In the genomic region with DNA sequence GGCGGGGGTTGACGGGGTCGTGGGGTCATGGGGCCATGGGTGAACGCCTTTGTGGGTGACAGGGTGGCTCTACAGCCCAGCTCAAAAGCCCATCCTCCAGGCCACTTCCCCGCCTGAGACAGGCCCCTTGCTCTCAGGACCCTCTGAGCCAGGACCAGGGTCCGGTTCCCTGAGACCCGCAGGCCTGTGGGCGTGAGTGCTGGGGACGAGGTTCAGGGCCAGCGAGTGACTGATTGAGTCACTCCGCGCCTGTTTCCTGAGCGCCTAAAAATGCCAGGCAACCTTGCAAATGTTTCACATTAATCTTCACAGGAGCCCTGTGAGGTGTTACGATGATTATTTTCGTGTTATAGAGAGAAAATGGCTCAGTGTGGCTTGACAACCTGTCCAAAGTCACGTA, we compare ENCODE assay signal across 8 cellular contexts.
DNase-seq lines count a peak whose midpoint lies in the region; ATAC-seq and TF ChIP-seq lines count a peak whose summit lies in the region.

No MANE protein-coding gene starts in this region.

- no CpG with 5 or more reads among the region's 16 CpGs for whole genome bisulfite sequencing in neuronal stem cell (ENCODE audit: extremely low coverage in 2 of 2, insufficient read length in 2 of 2, insufficient replicate concordance in 1 of 2), 2 donors

- H3F3A ChIP-seq in OCI-LY1 (ENCODE audit: insufficient read depth, low read length): no peaks in the 10 kb centered on the region

- H3K4me1 ChIP-seq in OCI-LY1 (ENCODE audit: insufficient read depth, low read length, severe bottlenecking): peaks cover 15% of the 10 kb centered on the region
- peaks cover 3 to 4% of the 10 kb centered on the region in 2 donors for H3K4me1 ChIP-seq in neuronal stem cell (ENCODE audit: control insufficient read depth in 2 of 2, insufficient read depth in 1 of 2, low read depth in 1 of 2, low read length in 2 of 2)

- H3K4me1 Mint-ChIP-seq in activated T-cell treated with anti-CD3 and anti-CD28 coated beads, Interleukin-2, amount 50 U/mL, for 24 hours (ENCODE audit: low read depth): peaks cover 21% of the 10 kb centered on the region
- H3K4me1 Mint-ChIP-seq in endothelial cell (ENCODE audit: unreplicated experiment): peaks cover 4% of the 10 kb centered on the region

- H2BK15ac ChIP-seq in neuronal stem cell (ENCODE audit: low read length): no peak overlapping the region

- DNase-seq in activated T-cell treated with anti-CD3 and anti-CD28 coated beads, Interleukin-2, amount 50 U/mL, for 24 hours: no peak
- DNase-seq in activated T-cell treated with anti-CD3 and anti-CD28 coated beads, Interleukin-2, amount 50 U/mL, for 1 hour: no peak
- DNase-seq in endothelial cell (ENCODE audit: low spot score) (no peak), neuronal stem cell (ENCODE audit: low spot score) (no peak)

- H4K91ac ChIP-seq in neuronal stem cell (ENCODE audit: low read depth, low read length, poor library complexity): no peak overlapping the region

- no peak overlapping the region; the same call in 1 of the 2 replicates for H2AFZ ChIP-seq in OCI-LY1 (ENCODE audit: low read length)
- peak overlapping the region; percentile 90 for H2AFZ ChIP-seq in neuronal stem cell (ENCODE audit: low read length)

- peak overlapping the region; percentile 95 for H3K27ac Mint-ChIP-seq in activated T-cell treated with anti-CD3 and anti-CD28 coated beads, Interleukin-2, amount 50 U/mL, for 24 hours
- peak overlapping the region; percentile 93 for H3K27ac Mint-ChIP-seq in endothelial cell (ENCODE audit: unreplicated experiment)

- H3K9me3 ChIP-seq in OCI-LY1 (ENCODE audit: low read length): no peaks in the 10 kb centered on the region
- H3K9me3 ChIP-seq in neuronal stem cell (replicated peaks in 1 of 2; ENCODE audit: control insufficient read depth in 2 of 2, insufficient read depth in 1 of 2, low read depth in 1 of 2, low read length in 2 of 2): no peaks in the 10 kb centered on the region

- H3K4ac ChIP-seq in neuronal stem cell (ENCODE audit: low read length): no peak overlapping the region

- no peak overlapping the region for H3K23ac ChIP-seq in neuronal stem cell (ENCODE audit: low read depth, low read length, poor library complexity)

- peaks cover 20% of the 10 kb centered on the region for H3K27me3 Mint-ChIP-seq in activated T-cell treated with anti-CD3 and anti-CD28 coated beads, Interleukin-2, amount 50 U/mL, for 24 hours
- H3K27me3 Mint-ChIP-seq in endothelial cell (ENCODE audit: unreplicated experiment): peaks cover 9% of the 10 kb centered on the region

- TF ChIP-seq CTCF in OCI-LY1 (IDR thresholded peaks at IDR 0.05; ENCODE audit: low read length): no peak
- no peak for TF ChIP-seq CTCF in endothelial cell (IDR thresholded peaks at IDR 0.05; ENCODE audit: unreplicated experiment)

- no peaks in the 10 kb centered on the region for H4K20me1 ChIP-seq in OCI-LY1 (ENCODE audit: insufficient read depth, low read length)

- no peak overlapping the region for H2AK5ac ChIP-seq in neuronal stem cell (ENCODE audit: low read depth, low read length)

- no peak overlapping the region for H2BK120ac ChIP-seq in neuronal stem cell (ENCODE audit: low read depth, low read length)

- peaks cover 40% of the 10 kb centered on the region for H3K36me3 Mint-ChIP-seq in activated T-cell treated with anti-CD3 and anti-CD28 coated beads, Interleukin-2, amount 50 U/mL, for 24 hours (ENCODE audit: low read depth)
- peaks cover 7% of the 10 kb centered on the region for H3K36me3 Mint-ChIP-seq in endothelial cell (ENCODE audit: low read depth, unreplicated experiment)

- peak overlapping the region; percentile 86 for H3K9ac ChIP-seq in OCI-LY1 (ENCODE audit: low read length)
- H3K9ac ChIP-seq in neuronal stem cell (ENCODE audit: low read depth, low read length, poor library complexity): peak overlapping the region; percentile 12

- peak overlapping the region; percentile 7 for H3K18ac ChIP-seq in neuronal stem cell (ENCODE audit: low read length)

- ATAC-seq in HG02678 (IDR thresholded peaks at IDR 0.05; ENCODE audit: unreplicated experiment): no peak
- no peak for ATAC-seq in GM19035 (IDR thresholded peaks at IDR 0.05; ENCODE audit: unreplicated experiment)
- ATAC-seq in HG03135 (IDR thresholded peaks at IDR 0.05; ENCODE audit: unreplicated experiment): no peak

- H3K4me2 ChIP-seq in OCI-LY1 (ENCODE audit: low read length) (peak overlapping the region; percentile 91), neuronal stem cell (ENCODE audit: insufficient read depth, low read length, poor library complexity, severe bottlenecking) (peak overlapping the region; percentile 40)

- H3K79me1 ChIP-seq in neuronal stem cell (ENCODE audit: low read depth, low read length): no peaks in the 10 kb centered on the region

- no peak overlapping the region for H3K14ac ChIP-seq in neuronal stem cell (ENCODE audit: low read length)

- peak overlapping the region; percentile 84 for H3K4me3 Mint-ChIP-seq in activated T-cell treated with anti-CD3 and anti-CD28 coated beads, Interleukin-2, amount 50 U/mL, for 24 hours
- peak overlapping the region; percentile 90 for H3K4me3 Mint-ChIP-seq in endothelial cell (ENCODE audit: unreplicated experiment)

- H3K4me3 ChIP-seq in OCI-LY1 (ENCODE audit: low read depth, low read length, poor library complexity, severe bottlenecking): peak overlapping the region; percentile 78
- H3K4me3 ChIP-seq in neuronal stem cell (ENCODE audit: low read length in 2 of 2): peak overlapping the region; percentile 65 to 86

- H2BK5ac ChIP-seq in neuronal stem cell (ENCODE audit: low read length): no peak overlapping the region

- peaks cover 17% of the 10 kb centered on the region for H3K36me3 ChIP-seq in OCI-LY1 (ENCODE audit: insufficient read depth, low read length)
- peaks cover 0 to 39% of the 10 kb centered on the region in 2 donors for H3K36me3 ChIP-seq in neuronal stem cell (replicated peaks in 1 of 2; ENCODE audit: control insufficient read depth in 2 of 2, insufficient read depth in 2 of 2, low read length in 2 of 2)

- no peaks in the 10 kb centered on the region for H3K9me2 ChIP-seq in OCI-LY1 (ENCODE audit: low read depth, low read length)

- H3K27ac ChIP-seq in OCI-LY1 (ENCODE audit: low read depth, low read length, poor library complexity, severe bottlenecking) (peak overlapping the region; percentile 23), neuronal stem cell (replicated peaks; ENCODE audit: low read length) (no peak overlapping the region)

- H4K8ac ChIP-seq in neuronal stem cell (ENCODE audit: low read depth, low read length): no peak overlapping the region

- no peak overlapping the region for H2BK12ac ChIP-seq in neuronal stem cell (ENCODE audit: low read length)

- no peaks in the 10 kb centered on the region for H3K27me3 ChIP-seq in OCI-LY1 (ENCODE audit: insufficient read depth, low read length)
- no peaks in the 10 kb centered on the region for H3K27me3 ChIP-seq in neuronal stem cell (ENCODE audit: control insufficient read depth in 3 of 3, insufficient read depth in 3 of 3, low read depth in 1 of 3, low read length in 3 of 3)

- H3K9me3 Mint-ChIP-seq in activated T-cell treated with anti-CD3 and anti-CD28 coated beads, Interleukin-2, amount 50 U/mL, for 24 hours: no peaks in the 10 kb centered on the region
- no peaks in the 10 kb centered on the region for H3K9me3 Mint-ChIP-seq in endothelial cell (ENCODE audit: unreplicated experiment)

- no peaks in the 10 kb centered on the region for H3K79me2 ChIP-seq in OCI-LY1 (ENCODE audit: insufficient read depth, low read length)
